Comparison of ENCODE assay signal across 12 cellular contexts in genomic region chr13:30052127-30052526, GRCh38.
DNase-seq lines count a peak whose midpoint lies in the region; ATAC-seq and TF ChIP-seq lines count a peak whose summit lies in the region.
"Had no signal": no experiment of that assay in that cellular context is flagged by ENCODE, and none has a peak within 500 bp of the region (broad histone marks: within the 10 kb centered on the region; RNA-seq: fewer than 3 reads in every experiment).

No MANE protein-coding gene starts in this region.

- H2BK15ac ChIP-seq in mesenchymal stem cell (ENCODE audit: low read depth, poor library complexity, severe bottlenecking) = no peak overlapping the region

- no peak for TF ChIP-seq CTCF in activated CD8-positive, alpha-beta T cell treated with anti-CD3 and anti-CD28 coated beads for 36 hours (IDR thresholded peaks at IDR 0.05)
- no peak for TF ChIP-seq CTCF in right atrium auricular region (IDR thresholded peaks at IDR 0.05)

- CTCF ChIA-PET in activated CD8-positive, alpha-beta T cell treated with anti-CD3 and anti-CD28 coated beads for 36 hours (lab: Charles Lee) = interaction anchor here (0.7 to 1.6 kb wide), 2 partner anchors 62 to 344 kb away, joined by 3 read pairs; no protein-coding TSS in a partner anchor

- intact Hi-C loops in activated CD8-positive, alpha-beta T cell treated with anti-CD3 and anti-CD28 coated beads for 36 hours (cut with micrococcal nuclease) = no loop called here
- intact Hi-C loops in activated T-helper 1 cell treated with anti-CD3 and anti-CD28 coated beads, Interleukin-12 subunit alpha, Interleukin-12 subunit beta, Interleukin-2, Interleukin-4 antibody, amounts not matched to agents 30 ng/mL and 10 ng/mL and 1 ng/mL, durations not matched to agents 14 hours and 24 hours and 36 hours (cut with micrococcal nuclease) = loop anchor here (1.0 kb wide), 1 partner anchor 117 kb away; no protein-coding TSS in a partner anchor

- no peak overlapping the region for H2AFZ ChIP-seq in mesenchymal stem cell (ENCODE audit: low read depth, low read length)

- WGBS in mesenchymal stem cell = 10% methylated on average over 7 of the region's 7 CpGs

- H3K27ac ChIP-seq in mesenchymal stem cell (ENCODE audit: low read length, poor library complexity, severe bottlenecking) (no peak overlapping the region), right atrium auricular region (no peak overlapping the region)
- H3K27ac ChIP-seq: left lung, skin epidermis had no signal

- no peak overlapping the region for H3K4me2 ChIP-seq in mesenchymal stem cell (ENCODE audit: low read length, poor library complexity, severe bottlenecking)

- peak overlapping the region; percentile 7 for H3K9ac ChIP-seq in ES-I3 (ENCODE audit: low read depth, low read length)
- no peak overlapping the region for H3K9ac ChIP-seq in mesenchymal stem cell (ENCODE audit: low read length)

- no peak overlapping the region for H2BK12ac ChIP-seq in mesenchymal stem cell (ENCODE audit: low read length in 2 of 2)

- peaks cover 17% of the 10 kb centered on the region for H3K4me1 ChIP-seq in ES-I3 (ENCODE audit: insufficient read depth, low read length)
- H3K4me1 ChIP-seq in mesenchymal stem cell (ENCODE audit: control insufficient read depth, insufficient read depth, low read depth, low read length) = no peaks in the 10 kb centered on the region
- no peaks in the 10 kb centered on the region for H3K4me1 ChIP-seq in right atrium auricular region
- H3K4me1 ChIP-seq: left lung had no signal

- peak overlapping the region in 1 of 2 experiments; percentile 7 for H3K18ac ChIP-seq in mesenchymal stem cell (ENCODE audit: low read depth in 1 of 2, low read length in 2 of 2)

- no peak overlapping the region for H3K14ac ChIP-seq in mesenchymal stem cell (ENCODE audit: low read length in 2 of 2)

- H3K9me3 Mint-ChIP-seq in activated CD8-positive, alpha-beta T cell treated with anti-CD3 and anti-CD28 coated beads for 36 hours = no peaks in the 10 kb centered on the region
- H3K9me3 Mint-ChIP-seq in activated T-helper 1 cell treated with anti-CD3 and anti-CD28 coated beads, Interleukin-12 subunit alpha, Interleukin-12 subunit beta, Interleukin-2, Interleukin-4 antibody, amounts not matched to agents 30 ng/mL and 10 ng/mL and 1 ng/mL, durations not matched to agents 14 hours and 24 hours and 36 hours = peaks cover 4% of the 10 kb centered on the region

- no peaks in the 10 kb centered on the region for H3K36me3 ChIP-seq in ES-I3 (ENCODE audit: insufficient read depth, low read length)
- H3K36me3 ChIP-seq in mesenchymal stem cell (ENCODE audit: control insufficient read depth in 1 of 2, insufficient read depth in 2 of 2, low read depth in 1 of 2, low read length in 2 of 2) = no peaks in the 10 kb centered on the region
- no peaks in the 10 kb centered on the region for H3K36me3 ChIP-seq in right atrium auricular region
- H3K36me3 ChIP-seq: left lung had no signal

- peak overlapping the region; percentile 67 for H4K8ac ChIP-seq in mesenchymal stem cell (ENCODE audit: low read length)

- no peak overlapping the region for H2BK120ac ChIP-seq in mesenchymal stem cell (ENCODE audit: low read depth, low read length)

- H3K27me3 ChIP-seq in mesenchymal stem cell (ENCODE audit: control insufficient read depth in 1 of 2, insufficient read depth in 1 of 2, low read length in 2 of 2) (peaks cover 0 to 13% of the 10 kb centered on the region in 2 experiments), right atrium auricular region (no peaks in the 10 kb centered on the region)

- no peak overlapping the region for H2AK5ac ChIP-seq in mesenchymal stem cell (ENCODE audit: low read length, severe bottlenecking)

- POLR2A ChIA-PET in activated CD8-positive, alpha-beta T cell treated with anti-CD3 and anti-CD28 coated beads for 36 hours (lab: Charles Lee) = interaction anchor here (1.2 kb wide), 1 partner anchor 117 kb away, joined by 3 read pairs; no protein-coding TSS in a partner anchor

- H3K4ac ChIP-seq in mesenchymal stem cell (ENCODE audit: low read depth in 1 of 2, low read length in 2 of 2) = peak overlapping the region in 1 of 2 experiments; percentile 12

- H3K9me3 ChIP-seq in ES-I3 (ENCODE audit: control insufficient read depth, insufficient read depth, low read length) (no peaks in the 10 kb centered on the region), mesenchymal stem cell (ENCODE audit: control insufficient read depth, low read length) (no peaks in the 10 kb centered on the region), right atrium auricular region (no peaks in the 10 kb centered on the region)
- H3K9me3 ChIP-seq: left lung had no signal

- H2BK5ac ChIP-seq in mesenchymal stem cell (ENCODE audit: low read depth, low read length, poor library complexity, severe bottlenecking) = no peak overlapping the region

- no peak overlapping the region for H3K4me3 Mint-ChIP-seq in activated CD8-positive, alpha-beta T cell treated with anti-CD3 and anti-CD28 coated beads for 36 hours
- no peak overlapping the region for H3K4me3 Mint-ChIP-seq in activated T-helper 1 cell treated with anti-CD3 and anti-CD28 coated beads, Interleukin-12 subunit alpha, Interleukin-12 subunit beta, Interleukin-2, Interleukin-4 antibody, amounts not matched to agents 30 ng/mL and 10 ng/mL and 1 ng/mL, durations not matched to agents 14 hours and 24 hours and 36 hours

- no peaks in the 10 kb centered on the region for H3K36me3 Mint-ChIP-seq in activated CD8-positive, alpha-beta T cell treated with anti-CD3 and anti-CD28 coated beads for 36 hours (ENCODE audit: low read depth)
- H3K36me3 Mint-ChIP-seq in activated T-helper 1 cell treated with anti-CD3 and anti-CD28 coated beads, Interleukin-12 subunit alpha, Interleukin-12 subunit beta, Interleukin-2, Interleukin-4 antibody, amounts not matched to agents 30 ng/mL and 10 ng/mL and 1 ng/mL, durations not matched to agents 14 hours and 24 hours and 36 hours (ENCODE audit: low read depth) = no peaks in the 10 kb centered on the region

- H3K4me1 Mint-ChIP-seq in activated CD8-positive, alpha-beta T cell treated with anti-CD3 and anti-CD28 coated beads for 36 hours (ENCODE audit: low read depth) = peaks cover 23% of the 10 kb centered on the region
- H3K4me1 Mint-ChIP-seq in activated T-helper 1 cell treated with anti-CD3 and anti-CD28 coated beads, Interleukin-12 subunit alpha, Interleukin-12 subunit beta, Interleukin-2, Interleukin-4 antibody, amounts not matched to agents 30 ng/mL and 10 ng/mL and 1 ng/mL, durations not matched to agents 14 hours and 24 hours and 36 hours (ENCODE audit: low read depth) = peaks cover 24% of the 10 kb centered on the region

- ATAC-seq in activated CD8-positive, alpha-beta T cell treated with anti-CD3 and anti-CD28 coated beads for 36 hours = peak; percentile 31
- no peak for ATAC-seq in HG03039 (IDR thresholded peaks at IDR 0.05; ENCODE audit: unreplicated experiment)
- ATAC-seq: left lung had no signal

- peak overlapping the region; percentile 58 for H3K27ac Mint-ChIP-seq in activated CD8-positive, alpha-beta T cell treated with anti-CD3 and anti-CD28 coated beads for 36 hours
- no peak overlapping the region for H3K27ac Mint-ChIP-seq in activated T-helper 1 cell treated with anti-CD3 and anti-CD28 coated beads, Interleukin-12 subunit alpha, Interleukin-12 subunit beta, Interleukin-2, Interleukin-4 antibody, amounts not matched to agents 30 ng/mL and 10 ng/mL and 1 ng/mL, durations not matched to agents 14 hours and 24 hours and 36 hours

- H4K91ac ChIP-seq in mesenchymal stem cell (ENCODE audit: low read length) = no peak overlapping the region

- H3K79me1 ChIP-seq in mesenchymal stem cell (replicated peaks; ENCODE audit: low read length, poor library complexity, severe bottlenecking) = no peaks in the 10 kb centered on the region

- H3K27me3 Mint-ChIP-seq in activated CD8-positive, alpha-beta T cell treated with anti-CD3 and anti-CD28 coated beads for 36 hours = no peaks in the 10 kb centered on the region
- peaks cover 12% of the 10 kb centered on the region for H3K27me3 Mint-ChIP-seq in activated T-helper 1 cell treated with anti-CD3 and anti-CD28 coated beads, Interleukin-12 subunit alpha, Interleukin-12 subunit beta, Interleukin-2, Interleukin-4 antibody, amounts not matched to agents 30 ng/mL and 10 ng/mL and 1 ng/mL, durations not matched to agents 14 hours and 24 hours and 36 hours (ENCODE audit: insufficient read depth)

- H3K23ac ChIP-seq in mesenchymal stem cell (ENCODE audit: low read length in 2 of 2) = no peak overlapping the region

- H3K4me3 ChIP-seq in mesenchymal stem cell (ENCODE audit: insufficient read depth in 1 of 2, low read depth in 1 of 2, low read length in 2 of 2) = no peak overlapping the region
- H3K4me3 ChIP-seq in right atrium auricular region = no peak overlapping the region
- H3K4me3 ChIP-seq: left lung, skin epidermis had no signal

- peak; percentile 62 to 71 for DNase-seq in Kasumi-1 (lab: John Stamatoyannopoulos, UW)
- DNase-seq in activated CD8-positive, alpha-beta T cell treated with anti-CD3 and anti-CD28 coated beads for 36 hours = peak; percentile 27
- DNase-seq in mesenchymal stem cell = no peak
- DNase-seq in retina = no peak
- no peak for DNase-seq in activated T-helper 1 cell treated with anti-CD3 and anti-CD28 coated beads, Interleukin-12 subunit alpha, Interleukin-12 subunit beta, Interleukin-2, Interleukin-4 antibody, amounts not matched to agents 30 ng/mL and 10 ng/mL and 1 ng/mL, durations not matched to agents 14 hours and 24 hours and 36 hours (ENCODE audit: low spot score)
- no peak for DNase-seq in right atrium auricular region (ENCODE audit: low spot score)
- DNase-seq: activated CD4-positive, alpha-beta T cell treated with anti-CD3 and anti-CD28 coated beads, Interleukin-2, amount 50 U/mL, for 4 hours; left lung; NCI-H1048 had no signal

Comparison
In these comparisons a context has a peak if more than half of its experiments do, and no peak if none do; other contexts are left out.
1. DNase-seq: peak in Kasumi-1 (2 of 2) and activated CD8-positive, alpha-beta T cell treated with anti-CD3 and anti-CD28 coated beads for 36 hours (single experiment); none in mesenchymal stem cell (single experiment), retina (single experiment), activated T-helper 1 cell treated with anti-CD3 and anti-CD28 coated beads, Interleukin-12 subunit alpha, Interleukin-12 subunit beta, Interleukin-2, Interleukin-4 antibody, amounts not matched to agents 30 ng/mL and 10 ng/mL and 1 ng/mL, durations not matched to agents 14 hours and 24 hours and 36 hours (single experiment) and right atrium auricular region (single experiment).